11 cellular contexts compared by ENCODE assay signal in genomic region chr9:113484258-113484730, GRCh38. TPM values are rescaled to one million over a fixed set of nuclear protein-coding genes. Genes with fewer than 3 reads are reported as not detected.
A peak's percentile ranks its signal among the peaks of the same experiment; 100 is the strongest.
DNase-seq lines count a peak whose midpoint lies in the region; ATAC-seq, FAIRE-seq and TF ChIP-seq lines count a peak whose summit lies in the region.
"Had no signal": no experiment of that assay in that cellular context is flagged by ENCODE, and none has a peak within 500 bp of the region (broad histone marks: within the 10 kb centered on the region; RNA-seq: fewer than 3 reads in every experiment).

No MANE protein-coding gene starts in this region.

- CTCF ChIA-PET in K562 (lab: Yijun Ruan, JAX; ENCODE audit: low intra/inter-chr PET ratio) (interaction anchor here (0.6 kb wide), 1 partner anchor 89 kb away, joined by 4 read pairs; no protein-coding TSS in a partner anchor), HepG2 (lab: Yijun Ruan, JAX; ENCODE audit: low intra/inter-chr PET ratio, low total read pairs) (no interaction called here)

- H3K4me1 ChIP-seq in K562 (replicated peaks in 1 of 2; ENCODE audit: control insufficient read depth in 2 of 2, insufficient read depth in 2 of 2, low read length in 2 of 2), result no peaks in the 10 kb centered on the region
- peaks cover 1% of the 10 kb centered on the region for H3K4me1 ChIP-seq in HepG2 (ENCODE audit: insufficient read depth, low read length)
- peaks cover 8 to 19% (median 17%) of the 10 kb centered on the region in 4 donors for H3K4me1 ChIP-seq in transverse colon

- H4K20me1 ChIP-seq in K562 (replicated peaks; ENCODE audit: control insufficient read depth, insufficient read depth, low read length), result no peaks in the 10 kb centered on the region; the same call in 1 of the 2 replicates
- H4K20me1 ChIP-seq in HepG2 (ENCODE audit: insufficient read depth, low read length), result no peaks in the 10 kb centered on the region

- no peaks in the 10 kb centered on the region for H3K9me1 ChIP-seq in K562 (ENCODE audit: control insufficient read depth, insufficient read depth, low read length)

- no peak overlapping the region for H3K9ac ChIP-seq in K562 (ENCODE audit: insufficient read depth in 1 of 2, low read depth in 2 of 2, low read length in 2 of 2)
- H3K9ac ChIP-seq in HepG2 (ENCODE audit: insufficient read depth, low read depth, low read length), result no peak overlapping the region

- TF ChIP-seq EP300 in K562 (IDR thresholded peaks at IDR 0.05; ENCODE audit: low read length), result no peak
- no peak for TF ChIP-seq EP300 in HepG2 (IDR thresholded peaks at IDR 0.05; ENCODE audit: low read depth in 2 of 2, low read length in 2 of 2)
- TF ChIP-seq EP300 in HepG2 (CRISPR knock-in tag; IDR thresholded peaks at IDR 0.05; ENCODE audit: borderline replicate concordance), result no peak
- TF ChIP-seq EP300 in transverse colon (IDR thresholded peaks at IDR 0.05; ENCODE audit: low read depth), result no peak

- H3K36me3 ChIP-seq in K562 (ENCODE audit: control insufficient read depth, insufficient read depth, low read length), result no peaks in the 10 kb centered on the region
- peaks cover 17 to 66% of the 10 kb centered on the region in 2 experiments; a peak in 4 of 5 replicates for H3K36me3 ChIP-seq in HepG2 (replicated peaks in 1 of 2; ENCODE audit: control insufficient read depth in 1 of 2, insufficient read depth in 2 of 2, low read length in 2 of 2)
- H3K36me3 ChIP-seq in transverse colon, result no peaks in the 10 kb centered on the region

- no peak overlapping the region for H3K4me3 ChIP-seq in K562
- no peak overlapping the region for H3K4me3 ChIP-seq in HepG2 (replicated peaks in 1 of 3; ENCODE audit: insufficient read depth in 1 of 3, low read depth in 2 of 3, low read length in 3 of 3)
- no peak overlapping the region for H3K4me3 ChIP-seq in transverse colon

- TF ChIP-seq POLR2A in K562 (conservative IDR thresholded peaks at IDR 0.05) (no peak), HepG2 (IDR thresholded peaks at IDR 0.05; ENCODE audit: insufficient read depth in 1 of 2, low read depth in 2 of 2, low read length in 2 of 2) (no peak), transverse colon (IDR thresholded peaks at IDR 0.05) (no peak)

- WGBS in K562 (ENCODE audit: insufficient coverage, low coverage, missing lambda C conversion rate), result 4% methylated on average over 2 of the region's 2 CpGs
- 85% methylated on average over 2 of the region's 2 CpGs for WGBS in HepG2 (ENCODE audit: low lambda C conversion rate)
- 13 to 34% methylated on average over 2 of the region's 2 CpGs for WGBS in transverse colon (ENCODE audit: low coverage in 1 of 2), 2 donors

- no peak overlapping the region for H3K4me2 ChIP-seq in K562 (ENCODE audit: insufficient read depth, low read length)
- no peak overlapping the region for H3K4me2 ChIP-seq in HepG2 (ENCODE audit: low read depth, low read length)

- ATAC-seq in K562 (no peak), HepG2 (no peak; the same call in 2 of the 3 replicates)
- no peak for ATAC-seq in stimulated activated naive CD8-positive, alpha-beta T cell treated with anti-CD3 and anti-CD28 coated beads, Interleukin-15, amount 100 ng/mL, for 72 hours

- H3K9me3 ChIP-seq in K562 (replicated peaks; ENCODE audit: control insufficient read depth, insufficient read depth, low read depth, low read length) (no peaks in the 10 kb centered on the region), HepG2 (ENCODE audit: low read length) (no peaks in the 10 kb centered on the region), transverse colon (no peaks in the 10 kb centered on the region)

- peaks cover 8% of the 10 kb centered on the region for H3K27me3 Mint-ChIP-seq in glutamatergic neuron (ENCODE audit: unreplicated experiment)
- H3K27me3 Mint-ChIP-seq in stimulated activated naive CD8-positive, alpha-beta T cell treated with anti-CD3 and anti-CD28 coated beads, Interleukin-15, amount 100 ng/mL, for 72 hours, result no peaks in the 10 kb centered on the region

- no peak for FAIRE-seq in K562 (lab: Jason Lieb, UNC)
- FAIRE-seq in HepG2 (lab: Jason Lieb, UNC), result no peak
- FAIRE-seq: TTC549 had no signal

- BruUV-seq in K562 (replicated peaks; lab: Mats Ljungman, UMichigan) (no TSS peak), HepG2 (replicated peaks; lab: Mats Ljungman, UMichigan) (no TSS peak)

- peaks cover 10% of the 10 kb centered on the region for H3K36me3 Mint-ChIP-seq in glutamatergic neuron (ENCODE audit: unreplicated experiment)

- H3K27ac ChIP-seq in K562 (ENCODE audit: extremely low read depth, low read depth, low read length), result no peak overlapping the region
- no peak overlapping the region for H3K27ac ChIP-seq in HepG2 (ENCODE audit: extremely low read length, insufficient read depth, low read length)
- peak overlapping the region; percentile 46 to 78 (median 72) for H3K27ac ChIP-seq in transverse colon

- no peaks in the 10 kb centered on the region for H3K79me2 ChIP-seq in K562 (ENCODE audit: control insufficient read depth, insufficient read depth, low read length)
- H3K79me2 ChIP-seq in HepG2 (ENCODE audit: insufficient read depth, low read length), result no peaks in the 10 kb centered on the region

- no peak overlapping the region for H3K27ac Mint-ChIP-seq in glutamatergic neuron (ENCODE audit: unreplicated experiment)
- no peak overlapping the region for H3K27ac Mint-ChIP-seq in stimulated activated naive CD8-positive, alpha-beta T cell treated with anti-CD3 and anti-CD28 coated beads, Interleukin-15, amount 100 ng/mL, for 72 hours
- H3K27ac Mint-ChIP-seq: activated T-helper 2 cell treated with anti-CD3 and anti-CD28 coated beads, Interferon-gamma antibody, Interleukin-2, Interleukin-4, amounts not matched to agents 10 μg/mL and 5 μg/mL and 100 μg/mL, durations not matched to agents 14 hours and 24 hours and 36 hours had no signal

- TF ChIP-seq CTCF in K562 (IDR thresholded peaks at IDR 0.05 in 2 of 3, conservative IDR thresholded peaks at IDR 0.05 in 1 of 3; ENCODE audit: insufficient read depth in 2 of 3, low read depth in 1 of 3, low read length in 3 of 3) (no peak), HepG2 (CRISPR knock-in tag; IDR thresholded peaks at IDR 0.05) (no peak), transverse colon (IDR thresholded peaks at IDR 0.05) (no peak), glutamatergic neuron (IDR thresholded peaks at IDR 0.05; ENCODE audit: partially characterized antibody, unreplicated experiment) (no peak)

- POLR2A ChIA-PET in K562 (lab: Yijun Ruan, JAX) (interaction anchor here (1.2 to 2.1 kb wide), 2 partner anchors 11 to 50 kb away, joined by 4 to 5 read pairs; no protein-coding TSS in a partner anchor), HepG2 (lab: Yijun Ruan, JAX) (interaction anchor here (1.9 kb wide), 1 partner anchor 21 kb away, joined by 8 read pairs; no protein-coding TSS in a partner anchor)

- TF ChIP-seq RAD21 in K562 (CRISPR knock-in tag; conservative IDR thresholded peaks at IDR 0.05 in 1 of 2, IDR thresholded peaks at IDR 0.05 in 1 of 2), result no peak
- TF ChIP-seq RAD21 in HepG2 (CRISPR knock-in tag; IDR thresholded peaks at IDR 0.05), result no peak

- DNase-seq in NCI-H1105 treated with DMSO at 0.1 percent for 48 hours (lab: John Stamatoyannopoulos, UW), result peak; percentile 55
- no peak for DNase-seq in K562 (ENCODE audit: extremely low read depth in 1 of 4, low spot score in 3 of 4)
- DNase-seq in HepG2 (ENCODE audit: low spot score), result peak; percentile 51
- peak; percentile 18 for DNase-seq in transverse colon
- DNase-seq in glutamatergic neuron, result no peak
- no peak for DNase-seq in NAMALWA (ENCODE audit: low spot score)
- DNase-seq in stimulated activated naive CD8-positive, alpha-beta T cell treated with anti-CD3 and anti-CD28 coated beads, Interleukin-15, amount 100 ng/mL, for 72 hours, result no peak
- DNase-seq: GDM1 had no signal

- H3K4me1 Mint-ChIP-seq in glutamatergic neuron (ENCODE audit: low read depth, unreplicated experiment), result no peaks in the 10 kb centered on the region
- peaks cover 14% of the 10 kb centered on the region for H3K4me1 Mint-ChIP-seq in stimulated activated naive CD8-positive, alpha-beta T cell treated with anti-CD3 and anti-CD28 coated beads, Interleukin-15, amount 100 ng/mL, for 72 hours

- no peak overlapping the region for H3K4me3 Mint-ChIP-seq in glutamatergic neuron (ENCODE audit: unreplicated experiment)
- no peak overlapping the region for H3K4me3 Mint-ChIP-seq in stimulated activated naive CD8-positive, alpha-beta T cell treated with anti-CD3 and anti-CD28 coated beads, Interleukin-15, amount 100 ng/mL, for 72 hours
- H3K4me3 Mint-ChIP-seq: neural crest cell had no signal

- in situ Hi-C loops in K562 (cut with MboI) (no loop called here), HepG2 (cut with HindIII; ENCODE audit: extremely low pct_ligation_motif_present, low pct_unique_long_range_greater_than_20kb) (no loop called here), transverse colon (cut with MboI; ENCODE audit: low pct_ligation_motif_present in 1 of 4, low pct_unique_long_range_greater_than_20kb in 1 of 4, low sequenced_read_pairs in 3 of 4) (no loop called here)

- H3K27me3 ChIP-seq in K562 (ENCODE audit: control insufficient read depth in 2 of 2, insufficient read depth in 2 of 2, low read length in 2 of 2) (peaks cover 31 to 62% of the 10 kb centered on the region in 2 experiments), HepG2 (ENCODE audit: control insufficient read depth in 1 of 2, insufficient read depth in 2 of 2, low read length in 2 of 2) (no peaks in the 10 kb centered on the region), transverse colon (no peaks in the 10 kb centered on the region)

- no peak overlapping the region for H2AFZ ChIP-seq in K562 (ENCODE audit: low read depth, low read length)
- no peak overlapping the region for H2AFZ ChIP-seq in HepG2 (ENCODE audit: low read length)

- intact Hi-C loops in K562 (cut with micrococcal nuclease), result no loop called here
- intact Hi-C loops in HepG2 (cut with micrococcal nuclease; ENCODE audit: unreplicated experiment), result no loop called here
- intact Hi-C loops in transverse colon (cut with DNase I; ENCODE audit: low total_unique reads), result no loop called here

- peaks cover 7% of the 10 kb centered on the region for H3K9me3 Mint-ChIP-seq in glutamatergic neuron (ENCODE audit: unreplicated experiment)
- no peaks in the 10 kb centered on the region for H3K9me3 Mint-ChIP-seq in stimulated activated naive CD8-positive, alpha-beta T cell treated with anti-CD3 and anti-CD28 coated beads, Interleukin-15, amount 100 ng/mL, for 72 hours
- H3K9me3 Mint-ChIP-seq: activated T-helper 2 cell treated with anti-CD3 and anti-CD28 coated beads, Interferon-gamma antibody, Interleukin-2, Interleukin-4, amounts not matched to agents 10 μg/mL and 5 μg/mL and 100 μg/mL, durations not matched to agents 14 hours and 24 hours and 36 hours; neural crest cell had no signal

RNA-seq across cellular contexts. Expression of gene RGS3, which starts 20.8 kb away (rescaled TPM):
- total RNA-seq in K562 (2011; cell fraction: chromatin; rRNA removed; ENCODE audit: low replicate concordance), result 1.8 and 5.3 TPM in 2 replicates
- 3.2 and 3.3 TPM in 2 replicates for total RNA-seq in K562 (2011; cell fraction: nucleolus; rRNA removed)
- total RNA-seq in K562 (2011; cell fraction: nucleoplasm; rRNA removed), result 2.8 and 3.2 TPM in 2 replicates
- total RNA-seq in K562 (2014; rRNA removed) (2.2 and 3.1 TPM in 2 replicates), K562 (2014; rRNA removed; fragmentation: Illumina TruSeq; extraction: Trizol) (0.95 and 1.1 TPM in 2 replicates), K562 (2015; rRNA removed; fragmentation: Illumina TruSeq; extraction: Trizol) (0.79 and 0.83 TPM in 2 replicates), K562 (2021) (2.9 and 3.0 TPM in 2 replicates), HepG2 (2016; rRNA removed; fragmentation: Illumina TruSeq; extraction: Trizol) (26.7 and 28.8 TPM in 2 replicates), transverse colon (100 to 1,000 TPM in 1 of 4 donors, 10 to 100 TPM in 3; 62.7 to 150 (median 80.9) TPM), glutamatergic neuron (ENCODE audit: unreplicated experiment) (18.9 TPM)
- polyA plus RNA-seq in K562 (2011; rRNA removed) (0.65 and 0.67 TPM in 2 replicates), K562 (2014; fragmentation: Illumina TruSeq; extraction: Trizol) (2.1 TPM in 2 replicates), K562 (2014; fragmentation: Nextera tagmentation; extraction: Ambion mirVana) (under 1 TPM; 0.08 to 0.15 TPM), K562 (2014; rRNA removed) (1.7 TPM in 2 replicates), HepG2 (2011; rRNA removed) (17.1 and 18.9 TPM in 2 replicates)
- 0.66 and 0.88 TPM in 2 replicates for polyA plus RNA-seq in K562 (2011; cell fraction: cytosol; rRNA removed)
- 0.83 and 2.0 TPM in 2 replicates for polyA plus RNA-seq in K562 (2011; cell fraction: nucleus; rRNA removed)
- polyA plus RNA-seq in K562 (2012), result 1.9 and 18.5 TPM in 2 replicates
- polyA minus RNA-seq in K562 (2011; rRNA and poly(A)+ RNA removed), result 0.27 and 0.81 TPM in 2 replicates
- polyA minus RNA-seq in K562 (2011; cell fraction: cytosol; rRNA and poly(A)+ RNA removed), result 0.95 and 2.0 TPM in 2 replicates
- 1.4 and 1.9 TPM in 2 replicates for polyA minus RNA-seq in K562 (2011; cell fraction: nucleus; rRNA and poly(A)+ RNA removed)
- 6.9 and 7.7 TPM in 2 replicates for total RNA-seq in HepG2 (2016; cell fraction: cytosol; rRNA removed; fragmentation: Illumina TruSeq; extraction: Trizol; ENCODE audit: low read depth)
- 21.4 and 28.5 TPM in 2 replicates for total RNA-seq in HepG2 (2016; cell fraction: insoluble cytoplasmic fraction; rRNA removed; fragmentation: Illumina TruSeq; extraction: Trizol)
- 9.6 and 10.3 TPM in 2 replicates for total RNA-seq in HepG2 (2016; cell fraction: membrane; rRNA removed; fragmentation: Illumina TruSeq; extraction: Trizol)
- 30.1 and 33.4 TPM in 2 replicates for total RNA-seq in HepG2 (2016; cell fraction: nucleus; rRNA removed; fragmentation: Illumina TruSeq; extraction: Trizol)
- polyA plus RNA-seq in HepG2 (2011; cell fraction: cytosol; rRNA removed), result 12.7 and 14.2 TPM in 2 replicates
- polyA plus RNA-seq in HepG2 (2011; cell fraction: nucleus; rRNA removed), result 36.7 and 52.3 TPM in 2 replicates
- 8.7 and 10.8 TPM in 2 replicates for polyA plus RNA-seq in HepG2 (2012)
- 1.8 and 2.0 TPM in 2 replicates for polyA plus RNA-seq in HepG2 (2016; cell fraction: cytosol; fragmentation: Illumina TruSeq; extraction: Trizol; ENCODE audit: low read depth)
- polyA plus RNA-seq in HepG2 (2016; cell fraction: insoluble cytoplasmic fraction; fragmentation: Illumina TruSeq; extraction: Trizol; ENCODE audit: low read depth), result 13.4 and 19.3 TPM in 2 replicates
- polyA plus RNA-seq in HepG2 (2016; cell fraction: membrane; fragmentation: Illumina TruSeq; extraction: Trizol; ENCODE audit: low read depth), result 4.1 and 4.3 TPM in 2 replicates
- polyA plus RNA-seq in HepG2 (2016; cell fraction: nucleus; fragmentation: Illumina TruSeq; extraction: Trizol; ENCODE audit: insufficient read depth, low read depth), result 30.0 and 36.0 TPM in 2 replicates
- polyA minus RNA-seq in HepG2 (2011; rRNA and poly(A)+ RNA removed; ENCODE audit: low replicate concordance), result 41.8 and 53.6 TPM in 2 replicates
- polyA minus RNA-seq in HepG2 (2011; cell fraction: cytosol; rRNA and poly(A)+ RNA removed), result 12.6 and 16.2 TPM in 2 replicates
- 38.4 and 42.1 TPM in 2 replicates for polyA minus RNA-seq in HepG2 (2011; cell fraction: nucleus; rRNA and poly(A)+ RNA removed)

Comparison
In these comparisons a context has a peak if more than half of its experiments do, and no peak if none do; other contexts are left out.
1. DNase-seq: peak in NCI-H1105 treated with DMSO at 0.1 percent for 48 hours (single experiment), HepG2 (single experiment) and transverse colon (single experiment); none in K562 (0 of 4), glutamatergic neuron (single experiment), NAMALWA (single experiment) and stimulated activated naive CD8-positive, alpha-beta T cell treated with anti-CD3 and anti-CD28 coated beads, Interleukin-15, amount 100 ng/mL, for 72 hours (0 of 2).
2. H3K27ac ChIP-seq: peak in transverse colon (4 of 4); none in K562 (single experiment) and HepG2 (single experiment).